21 cellular contexts compared by ENCODE assay signal in genomic region chrX:133265331-133265730, GRCh38. TPM values are rescaled to one million over a fixed set of nuclear protein-coding genes. Genes with fewer than 3 reads are reported as not detected.
DNase-seq lines count a peak whose midpoint lies in the region; ATAC-seq, FAIRE-seq and TF ChIP-seq lines count a peak whose summit lies in the region.
"Had no signal": no experiment of that assay in that cellular context is flagged by ENCODE, and none has a peak within 500 bp of the region (broad histone marks: within the 10 kb centered on the region; RNA-seq: fewer than 3 reads in every experiment).

No MANE protein-coding gene starts in this region.

- peak; percentile 34 for DNase-seq in astrocyte (ENCODE audit: low read depth)
- peak; percentile 77 for DNase-seq in iPS-NIHi11 (ENCODE audit: low spot score)
- DNase-seq in osteocyte (ENCODE audit: extremely low spot score, unreplicated experiment): no peak
- no peak for DNase-seq in omental fat pad (ENCODE audit: low spot score)
- no peak for DNase-seq in NCI-H446 treated with DMSO at 0.1 percent for 48 hours (lab: John Stamatoyannopoulos, UW)
- DNase-seq: activated naive CD4-positive, alpha-beta T cell treated with anti-CD3 and anti-CD28 coated beads for 36 hours; Calu3; glutamatergic neuron; Karpas-422; NCI-H1436 treated with DMSO at 0.1 percent for 48 hours; NCI-H524 treated with DMSO at 0.1 percent for 48 hours; SK-N-SH had no signal

- H4K20me1 ChIP-seq in astrocyte (ENCODE audit: insufficient read depth, low read length): no peaks in the 10 kb centered on the region

- no peak overlapping the region for H3K9ac ChIP-seq in astrocyte (ENCODE audit: low read length)
- H3K9ac ChIP-seq: SK-N-SH had no signal

- H2AFZ ChIP-seq in astrocyte (ENCODE audit: low read depth, low read length): no peak overlapping the region

- H3K36me3 ChIP-seq in astrocyte (ENCODE audit: insufficient read depth, low read length): no peaks in the 10 kb centered on the region

- H3K27me3 ChIP-seq in astrocyte (ENCODE audit: insufficient read depth, low read length): no peaks in the 10 kb centered on the region

- no peak overlapping the region for H3K27ac ChIP-seq in astrocyte (ENCODE audit: low read depth, low read length)

- peak overlapping the region; percentile 58 for H3K4me2 ChIP-seq in astrocyte (ENCODE audit: low read length)
- H3K4me2 ChIP-seq: SK-N-SH had no signal

- H3K4me3 ChIP-seq in astrocyte (ENCODE audit: insufficient read depth, low read depth, low read length): no peak overlapping the region

- H3K4me1 ChIP-seq in astrocyte (ENCODE audit: insufficient read depth, low read length): peaks cover 4% of the 10 kb centered on the region

- H3K4me1 Mint-ChIP-seq in astrocyte (ENCODE audit: low read depth, unreplicated experiment): peaks cover 4% of the 10 kb centered on the region
- peaks cover 14% of the 10 kb centered on the region for H3K4me1 Mint-ChIP-seq in osteocyte (ENCODE audit: unreplicated experiment)
- H3K4me1 Mint-ChIP-seq: stimulated activated naive CD8-positive, alpha-beta T cell treated with anti-CD3 and anti-CD28 coated beads, Interleukin-15, amount 100 ng/mL, for 72 hours had no signal

- H3K27ac Mint-ChIP-seq in astrocyte (ENCODE audit: unreplicated experiment) (no peak overlapping the region), osteocyte (ENCODE audit: unreplicated experiment) (peak overlapping the region; percentile 14)
- H3K27ac Mint-ChIP-seq: activated naive CD4-positive, alpha-beta T cell treated with anti-CD3 and anti-CD28 coated beads for 36 hours; stimulated activated naive CD8-positive, alpha-beta T cell treated with anti-CD3 and anti-CD28 coated beads, Interleukin-15, amount 100 ng/mL, for 72 hours had no signal

- no peak for TF ChIP-seq CTCF in astrocyte (IDR thresholded peaks at IDR 0.05; ENCODE audit: insufficient read depth, low read depth, low read length)
- TF ChIP-seq CTCF in osteocyte (IDR thresholded peaks at IDR 0.05): no peak
- no peak for TF ChIP-seq CTCF in omental fat pad (IDR thresholded peaks at IDR 0.05)

- no peaks in the 10 kb centered on the region for H3K36me3 Mint-ChIP-seq in astrocyte (ENCODE audit: low read depth, unreplicated experiment)
- no peaks in the 10 kb centered on the region for H3K36me3 Mint-ChIP-seq in osteocyte (ENCODE audit: unreplicated experiment)

- ATAC-seq in omental fat pad (ENCODE audit: low FRiP score) (no peak), GM21423 (IDR thresholded peaks at IDR 0.05; ENCODE audit: unreplicated experiment) (no peak), HG03342 (IDR thresholded peaks at IDR 0.05; ENCODE audit: unreplicated experiment) (no peak)
- ATAC-seq: HCT116; stimulated activated naive CD8-positive, alpha-beta T cell treated with anti-CD3 and anti-CD28 coated beads, Interleukin-15, amount 100 ng/mL, for 72 hours had no signal

- no peaks in the 10 kb centered on the region for H3K79me2 ChIP-seq in astrocyte (ENCODE audit: insufficient read depth, low read length)

- peak; percentile 96 for FAIRE-seq in G401.6 (lab: Jason Lieb, UNC)
- FAIRE-seq in astrocyte (lab: Jason Lieb, UNC): peak; percentile 37
- FAIRE-seq: TTC549 had no signal

- no peaks in the 10 kb centered on the region for H3K9me3 ChIP-seq in astrocyte (ENCODE audit: insufficient read depth, low read depth, low read length)
- H3K9me3 ChIP-seq: SK-N-SH had no signal

- H3K9me3 Mint-ChIP-seq in astrocyte (ENCODE audit: unreplicated experiment): no peaks in the 10 kb centered on the region
- no peaks in the 10 kb centered on the region for H3K9me3 Mint-ChIP-seq in osteocyte (ENCODE audit: unreplicated experiment)
- H3K9me3 Mint-ChIP-seq: activated naive CD4-positive, alpha-beta T cell treated with anti-CD3 and anti-CD28 coated beads for 36 hours; stimulated activated naive CD8-positive, alpha-beta T cell treated with anti-CD3 and anti-CD28 coated beads, Interleukin-15, amount 100 ng/mL, for 72 hours had no signal

- peaks cover 1% of the 10 kb centered on the region for H3K27me3 Mint-ChIP-seq in astrocyte (ENCODE audit: low read depth, unreplicated experiment)
- no peaks in the 10 kb centered on the region for H3K27me3 Mint-ChIP-seq in osteocyte (ENCODE audit: unreplicated experiment)
- H3K27me3 Mint-ChIP-seq: stimulated activated naive CD8-positive, alpha-beta T cell treated with anti-CD3 and anti-CD28 coated beads, Interleukin-15, amount 100 ng/mL, for 72 hours had no signal

- H3K4me3 Mint-ChIP-seq in astrocyte (ENCODE audit: unreplicated experiment): no peak overlapping the region
- H3K4me3 Mint-ChIP-seq in osteocyte (ENCODE audit: unreplicated experiment): no peak overlapping the region
- H3K4me3 Mint-ChIP-seq: activated naive CD4-positive, alpha-beta T cell treated with anti-CD3 and anti-CD28 coated beads for 36 hours; stimulated activated naive CD8-positive, alpha-beta T cell treated with anti-CD3 and anti-CD28 coated beads, Interleukin-15, amount 100 ng/mL, for 72 hours had no signal

RNA-seq across cellular contexts. Expression of gene TFDP3, which starts 47.2 kb away (rescaled TPM):
- total RNA-seq in astrocyte (not detected in 2 replicates), osteocyte (not detected in 2 replicates), omental fat pad (not detected)
- total RNA-seq: activated CD8-positive, alpha-beta memory T cell treated with anti-CD3 and anti-CD28 coated beads for 36 hours; activated naive CD4-positive, alpha-beta T cell treated with anti-CD3 and anti-CD28 coated beads for 36 hours; Calu3; cardiac septum; liver had no signal

Comparison
In these comparisons a context has a peak if more than half of its experiments do, and no peak if none do; other contexts are left out.
1. DNase-seq: peak in astrocyte (single experiment) and iPS-NIHi11 (single experiment); none in osteocyte (single experiment), omental fat pad (single experiment) and NCI-H446 treated with DMSO at 0.1 percent for 48 hours (single experiment).